18 cellular contexts compared by ENCODE assay signal in genomic region chr7:107234436-107234835, GRCh38.
A peak's percentile ranks its signal among the peaks of the same experiment; 100 is the strongest.
DNase-seq lines count a peak whose midpoint lies in the region; ATAC-seq and TF ChIP-seq lines count a peak whose summit lies in the region.
"Had no signal": no experiment of that assay in that cellular context is flagged by ENCODE, and none has a peak within 500 bp of the region (broad histone marks: within the 10 kb centered on the region; RNA-seq: fewer than 3 reads in every experiment).

No MANE protein-coding gene starts in this region.

- no peaks in the 10 kb centered on the region for H3K36me3 Mint-ChIP-seq in natural killer cell treated with Interleukin-12 subunit alpha and Interleukin-12 subunit beta and Interleukin-15 and Interleukin-18, amount 100 ng/mL, for 72 hours

- no peaks in the 10 kb centered on the region for H3K36me3 ChIP-seq in osteoblast (ENCODE audit: insufficient read depth, low read length)
- H3K36me3 ChIP-seq: transverse colon had no signal

- H3K4me3 ChIP-seq in epithelial cell of esophagus (ENCODE audit: low read length) (no peak overlapping the region), osteoblast (ENCODE audit: insufficient read depth, low read length) (no peak overlapping the region)
- H3K4me3 ChIP-seq: esophagus squamous epithelium, skin epidermis, transverse colon had no signal

- no peak overlapping the region for H3K4me2 ChIP-seq in osteoblast (ENCODE audit: insufficient read depth, low read length)

- no peak overlapping the region for H3K27ac ChIP-seq in osteoblast (ENCODE audit: low read depth, low read length)
- H3K27ac ChIP-seq: esophagus squamous epithelium, skin epidermis, transverse colon had no signal

- no peak for ATAC-seq in GM18858 (IDR thresholded peaks at IDR 0.05; ENCODE audit: unreplicated experiment)
- no peak for ATAC-seq in natural killer cell treated with Interleukin-12 subunit alpha and Interleukin-12 subunit beta and Interleukin-15 and Interleukin-18, amount 100 ng/mL, for 72 hours
- ATAC-seq: activated CD8-positive, alpha-beta memory T cell treated with anti-CD3 and anti-CD28 coated beads, Interleukin-2, amount 10 ng/mL, durations not matched to agents 7 days and 5 days had no signal

- no peaks in the 10 kb centered on the region for H3K9me3 Mint-ChIP-seq in natural killer cell treated with Interleukin-12 subunit alpha and Interleukin-12 subunit beta and Interleukin-15 and Interleukin-18, amount 100 ng/mL, for 72 hours
- H3K9me3 Mint-ChIP-seq: T-helper 1 cell treated with Interleukin-12 subunit alpha and Interleukin-12 subunit beta and Interleukin-4 antibody, amounts not matched to agents 30 μg/mL and 1 μg/mL, for 36 hours had no signal

- no peaks in the 10 kb centered on the region for H3K9me3 ChIP-seq in osteoblast (ENCODE audit: low read depth, low read length)
- H3K9me3 ChIP-seq: esophagus squamous epithelium, transverse colon had no signal

- H2AFZ ChIP-seq in osteoblast (ENCODE audit: low read length): no peak overlapping the region

- no peaks in the 10 kb centered on the region for H3K4me1 Mint-ChIP-seq in natural killer cell treated with Interleukin-12 subunit alpha and Interleukin-12 subunit beta and Interleukin-15 and Interleukin-18, amount 100 ng/mL, for 72 hours (ENCODE audit: low read depth in 2 of 2)

- no peaks in the 10 kb centered on the region for H3K27me3 ChIP-seq in osteoblast (ENCODE audit: insufficient read depth, low read length)
- H3K27me3 ChIP-seq: esophagus squamous epithelium, transverse colon had no signal

- no peaks in the 10 kb centered on the region for H3K27me3 Mint-ChIP-seq in natural killer cell treated with Interleukin-12 subunit alpha and Interleukin-12 subunit beta and Interleukin-15 and Interleukin-18, amount 100 ng/mL, for 72 hours
- H3K27me3 Mint-ChIP-seq: activated CD8-positive, alpha-beta memory T cell treated with anti-CD3 and anti-CD28 coated beads, Interleukin-2, amount 10 ng/mL, durations not matched to agents 7 days and 5 days had no signal

- TF ChIP-seq CTCF in epithelial cell of esophagus (IDR thresholded peaks at IDR 0.05; ENCODE audit: insufficient read depth, low read depth, low read length, missing control alignments) (no peak), osteoblast (IDR thresholded peaks at IDR 0.05; ENCODE audit: extremely low read depth, low read depth, low read length) (no peak)

- peaks cover 27% of the 10 kb centered on the region for H3K4me1 ChIP-seq in osteoblast (ENCODE audit: insufficient read depth, low read length)
- H3K4me1 ChIP-seq: esophagus squamous epithelium had no signal

- no peaks in the 10 kb centered on the region for H3K79me2 ChIP-seq in osteoblast (ENCODE audit: insufficient read depth, low read length)

- H4K20me1 ChIP-seq in osteoblast (ENCODE audit: insufficient read depth, low read length): no peaks in the 10 kb centered on the region

- no peak overlapping the region for H3K27ac Mint-ChIP-seq in natural killer cell treated with Interleukin-12 subunit alpha and Interleukin-12 subunit beta and Interleukin-15 and Interleukin-18, amount 100 ng/mL, for 72 hours
- H3K27ac Mint-ChIP-seq: T-helper 1 cell treated with Interleukin-12 subunit alpha and Interleukin-12 subunit beta and Interleukin-4 antibody, amounts not matched to agents 30 μg/mL and 1 μg/mL, for 36 hours had no signal

- DNase-seq in ELR (ENCODE audit: low read depth) (peak; percentile 13), NCI-H69 (lab: John Stamatoyannopoulos, UW) (peak; percentile 52), epithelial cell of esophagus (ENCODE audit: low read depth) (peak; percentile 58), osteoblast (ENCODE audit: insufficient read length, low spot score, missing footprints) (peak; percentile 63), Kasumi-1 (lab: John Stamatoyannopoulos, UW) (no peak)
- no peak for DNase-seq in natural killer cell treated with Interleukin-12 subunit alpha and Interleukin-12 subunit beta and Interleukin-15 and Interleukin-18, amount 100 ng/mL, for 72 hours (ENCODE audit: low spot score)
- DNase-seq: activated CD4-positive, CD25-positive, alpha-beta regulatory T cell treated with anti-CD3 and anti-CD28 coated beads, Interleukin-2, amount 50 U/mL, for 72 hours; activated CD8-positive, alpha-beta memory T cell treated with anti-CD3 and anti-CD28 coated beads, Interleukin-2, amount 10 ng/mL, durations not matched to agents 7 days and 5 days; activated gamma-delta T cell treated with Interleukin-2 at 50 U/mL for 16 hours; esophagus squamous epithelium; left cardiac atrium; NCI-H2081 treated with DMSO at 0.1 percent for 48 hours; NK-92 treated with Interleukin-12 subunit alpha and Interleukin-12 subunit beta, amount 100 ng/mL, for 24 hours; stimulated activated CD4-positive, alpha-beta T cell treated with anti-CD3 and anti-CD28 coated beads, Interleukin-4, amount 100 ng/mL, for 4 hours; transverse colon had no signal

- H3K4me3 Mint-ChIP-seq in natural killer cell treated with Interleukin-12 subunit alpha and Interleukin-12 subunit beta and Interleukin-15 and Interleukin-18, amount 100 ng/mL, for 72 hours: no peak overlapping the region
- H3K4me3 Mint-ChIP-seq: activated CD8-positive, alpha-beta memory T cell treated with anti-CD3 and anti-CD28 coated beads, Interleukin-2, amount 10 ng/mL, durations not matched to agents 7 days and 5 days; T-helper 1 cell treated with Interleukin-12 subunit alpha and Interleukin-12 subunit beta and Interleukin-4 antibody, amounts not matched to agents 30 μg/mL and 1 μg/mL, for 36 hours had no signal

Comparison
In these comparisons a context has a peak if more than half of its experiments do, and no peak if none do; other contexts are left out.
1. DNase-seq: peak in ELR (single experiment), NCI-H69 (single experiment), epithelial cell of esophagus (single experiment) and osteoblast (single experiment); none in Kasumi-1 (0 of 2) and natural killer cell treated with Interleukin-12 subunit alpha and Interleukin-12 subunit beta and Interleukin-15 and Interleukin-18, amount 100 ng/mL, for 72 hours (single experiment).